ENCODE assay signal across 15 cellular contexts in the genomic region with DNA sequence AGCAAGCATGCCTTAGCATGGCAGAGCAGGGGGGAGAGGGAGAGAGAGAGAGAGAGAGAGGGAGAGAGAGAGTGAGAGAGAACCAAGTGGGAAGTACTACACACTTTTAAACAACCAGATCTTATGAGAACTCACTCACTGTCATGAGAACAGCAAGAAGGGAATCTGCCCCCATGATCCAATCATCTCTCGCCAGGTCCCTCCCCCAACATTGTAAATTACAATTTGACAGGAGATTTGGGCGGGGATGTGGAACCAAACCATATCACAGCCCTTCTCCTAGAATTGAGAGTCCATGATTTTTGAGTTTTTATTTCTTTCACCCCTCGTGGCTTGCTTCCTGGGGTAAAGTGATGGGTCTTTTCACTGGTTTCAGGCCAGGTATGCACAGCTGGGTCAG.
DNase-seq lines count a peak whose midpoint lies in the region; ATAC-seq and TF ChIP-seq lines count a peak whose summit lies in the region.
"Had no signal": no experiment of that assay in that cellular context is flagged by ENCODE, and none has a peak within 500 bp of the region (broad histone marks: within the 10 kb centered on the region; RNA-seq: fewer than 3 reads in every experiment).

No MANE protein-coding gene starts in this region.

- H2BK12ac ChIP-seq in neuronal stem cell (ENCODE audit: low read length): no peak overlapping the region

- H2BK120ac ChIP-seq in neuronal stem cell (ENCODE audit: low read depth, low read length): no peak overlapping the region

- peaks cover 6% of the 10 kb centered on the region for H3K9me3 Mint-ChIP-seq in memory B cell

- H3K4me3 ChIP-seq in neuronal stem cell (ENCODE audit: low read length in 2 of 2) (no peak overlapping the region), heart right ventricle (no peak overlapping the region)
- H3K4me3 ChIP-seq: GM23338 had no signal

- no peak overlapping the region for H2BK5ac ChIP-seq in neuronal stem cell (ENCODE audit: low read length)

- no peak for TF ChIP-seq CTCF in heart right ventricle (IDR thresholded peaks at IDR 0.05)

- H3K27ac Mint-ChIP-seq in memory B cell: peak overlapping the region; percentile 23
- H3K27ac Mint-ChIP-seq: GM23338 had no signal

- POLR2A ChIA-PET in HEK293T (lab: Yijun Ruan, JAX): no interaction called here

- WGBS in neuronal stem cell (ENCODE audit: extremely low coverage in 2 of 2, insufficient read length in 2 of 2, insufficient replicate concordance in 1 of 2), 2 donors: no CpG with 5 or more reads among the region's 3 CpGs
- 82 to 92% methylated on average over 3 of the region's 3 CpGs for WGBS in heart right ventricle, 2 donors

- H3K14ac ChIP-seq in neuronal stem cell (ENCODE audit: low read length): no peak overlapping the region

- H3K4ac ChIP-seq in neuronal stem cell (ENCODE audit: low read length): no peak overlapping the region

- H3K36me3 ChIP-seq in neuronal stem cell (replicated peaks in 1 of 2; ENCODE audit: control insufficient read depth in 2 of 2, insufficient read depth in 2 of 2, low read length in 2 of 2): no peaks in the 10 kb centered on the region
- peaks cover 0 to 23% (median 0%) of the 10 kb centered on the region in 9 donors for H3K36me3 ChIP-seq in heart right ventricle

- intact Hi-C loops in heart right ventricle (cut with DNase I): no loop called here

- no peak overlapping the region for H2BK15ac ChIP-seq in neuronal stem cell (ENCODE audit: low read length)

- ATAC-seq in memory B cell (ENCODE audit: low read depth) (no peak), heart right ventricle (no peak)
- ATAC-seq: GM23338 had no signal

- no peak overlapping the region for H2AK5ac ChIP-seq in neuronal stem cell (ENCODE audit: low read depth, low read length)

- CTCF ChIA-PET in HEK293T (lab: Yijun Ruan, JAX): no interaction called here

- no peak overlapping the region for H3K18ac ChIP-seq in neuronal stem cell (ENCODE audit: low read length)

- H3K9ac ChIP-seq in neuronal stem cell (ENCODE audit: low read depth, low read length, poor library complexity): no peak overlapping the region

- no peaks in the 10 kb centered on the region for H3K27me3 Mint-ChIP-seq in memory B cell
- H3K27me3 Mint-ChIP-seq: CD4-positive, alpha-beta memory T cell; IgD-negative memory B cell had no signal

- H3K9me3 ChIP-seq in neuronal stem cell (replicated peaks in 1 of 2; ENCODE audit: control insufficient read depth in 2 of 2, insufficient read depth in 1 of 2, low read depth in 1 of 2, low read length in 2 of 2) (no peaks in the 10 kb centered on the region), heart right ventricle (no peaks in the 10 kb centered on the region)

- H4K8ac ChIP-seq in neuronal stem cell (ENCODE audit: low read depth, low read length): no peak overlapping the region

- H3K27ac ChIP-seq in neuronal stem cell (replicated peaks; ENCODE audit: low read length) (no peak overlapping the region), heart right ventricle (no peak overlapping the region)
- H3K27ac ChIP-seq: 22Rv1 had no signal

- no peak overlapping the region for H3K4me3 Mint-ChIP-seq in memory B cell
- H3K4me3 Mint-ChIP-seq: CD4-positive, alpha-beta memory T cell; GM23338; IgD-negative memory B cell had no signal

- H3K4me2 ChIP-seq in neuronal stem cell (ENCODE audit: insufficient read depth, low read length, poor library complexity, severe bottlenecking): no peak overlapping the region
- H3K4me2 ChIP-seq: GM23338 had no signal

- peaks cover 59% of the 10 kb centered on the region for H3K36me3 Mint-ChIP-seq in memory B cell

- no peak overlapping the region for H2AFZ ChIP-seq in neuronal stem cell (ENCODE audit: low read length)
- H2AFZ ChIP-seq: GM23338 had no signal

- no peak overlapping the region for H4K91ac ChIP-seq in neuronal stem cell (ENCODE audit: low read depth, low read length, poor library complexity)

- peak; percentile 1 for DNase-seq in NCI-H82 (lab: John Stamatoyannopoulos, UW)
- DNase-seq in NCI-H82 treated with DMSO at 0.1 percent for 48 hours (lab: John Stamatoyannopoulos, UW; ENCODE audit: unreplicated experiment): no peak
- DNase-seq in HEK293T (ENCODE audit: extremely low spot score): no peak
- no peak for DNase-seq in memory B cell (ENCODE audit: low spot score in 2 of 2)
- no peak for DNase-seq in neuronal stem cell (ENCODE audit: low spot score)
- DNase-seq in NCI-H2171 (lab: John Stamatoyannopoulos, UW): no peak
- DNase-seq in heart right ventricle: no peak
- DNase-seq: AML-193; C1 segment of cervical spinal cord; CD4-positive, alpha-beta memory T cell; DMS79; H7 had no signal

- peaks cover 24% of the 10 kb centered on the region for H3K4me1 Mint-ChIP-seq in memory B cell
- H3K4me1 Mint-ChIP-seq: GM23338 had no signal

- H3K4me1 ChIP-seq in neuronal stem cell (ENCODE audit: control insufficient read depth in 2 of 2, insufficient read depth in 1 of 2, low read depth in 1 of 2, low read length in 2 of 2) (no peaks in the 10 kb centered on the region), heart right ventricle (peaks cover 0 to 9% (median 0%) of the 10 kb centered on the region in 9 donors)

- H3K79me1 ChIP-seq in neuronal stem cell (ENCODE audit: low read depth, low read length): no peaks in the 10 kb centered on the region

- H3K27me3 ChIP-seq in neuronal stem cell (ENCODE audit: control insufficient read depth in 3 of 3, insufficient read depth in 3 of 3, low read depth in 1 of 3, low read length in 3 of 3): no peaks in the 10 kb centered on the region
- no peaks in the 10 kb centered on the region for H3K27me3 ChIP-seq in heart right ventricle

- no peak overlapping the region for H3K23ac ChIP-seq in neuronal stem cell (ENCODE audit: low read depth, low read length, poor library complexity)

TF ChIP-seq in HEK293T, 16 proteins besides CTCF, POLR2A, EP300 and RAD21:
- TF ChIP-seq LEF1 (IDR thresholded peaks at IDR 0.05; ENCODE audit: borderline replicate concordance): no peak
- TF ChIP-seq, protein P1, sequence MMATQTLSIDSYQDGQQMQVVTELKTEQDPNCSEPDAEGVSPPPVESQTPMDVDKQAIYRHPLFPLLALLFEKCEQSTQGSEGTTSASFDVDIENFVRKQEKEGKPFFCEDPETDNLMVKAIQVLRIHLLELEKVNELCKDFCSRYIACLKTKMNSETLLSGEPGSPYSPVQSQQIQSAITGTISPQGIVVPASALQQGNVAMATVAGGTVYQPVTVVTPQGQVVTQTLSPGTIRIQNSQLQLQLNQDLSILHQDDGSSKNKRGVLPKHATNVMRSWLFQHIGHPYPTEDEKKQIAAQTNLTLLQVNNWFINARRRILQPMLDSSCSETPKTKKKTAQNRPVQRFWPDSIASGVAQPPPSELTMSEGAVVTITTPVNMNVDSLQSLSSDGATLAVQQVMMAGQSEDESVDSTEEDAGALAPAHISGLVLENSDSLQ (IDR thresholded peaks at IDR 0.05): peak; percentile 23; the same call in 1 of the 2 replicates
